In genomic region chr6:11364971-11365397, GRCh38 we compare ENCODE assay signal across 9 cellular contexts.
DNase-seq lines count a peak whose midpoint lies in the region; ATAC-seq, FAIRE-seq and TF ChIP-seq lines count a peak whose summit lies in the region.
"Had no signal": no experiment of that assay in that cellular context is flagged by ENCODE, and none has a peak within 500 bp of the region (broad histone marks: within the 10 kb centered on the region; RNA-seq: fewer than 3 reads in every experiment).

No MANE protein-coding gene starts in this region.

- no peak overlapping the region for H3K4ac ChIP-seq in mesendoderm (ENCODE audit: low read depth, low read length)

- no peaks in the 10 kb centered on the region for H3K79me1 ChIP-seq in mesendoderm (ENCODE audit: low read length)

- H3K36me3 Mint-ChIP-seq in activated T-cell treated with anti-CD3 and anti-CD28 coated beads, Interleukin-2, amount 50 U/mL, for 4 hours (ENCODE audit: insufficient read depth), result peaks cover 56% of the 10 kb centered on the region
- H3K36me3 Mint-ChIP-seq in naive thymus-derived CD4-positive, alpha-beta T cell, result peaks cover 17 to 78% (median 61%) of the 10 kb centered on the region in 5 donors

- POLR2A ChIA-PET in naive thymus-derived CD4-positive, alpha-beta T cell (lab: Charles Lee), result no interaction called here

- H3K18ac ChIP-seq in mesendoderm (ENCODE audit: low read length), result no peak overlapping the region

- H3K4me1 Mint-ChIP-seq in activated T-cell treated with anti-CD3 and anti-CD28 coated beads, Interleukin-2, amount 50 U/mL, for 4 hours (ENCODE audit: low read depth), result peaks cover 96% of the 10 kb centered on the region
- peaks cover 46 to 86% (median 77%) of the 10 kb centered on the region in 7 donors for H3K4me1 Mint-ChIP-seq in naive thymus-derived CD4-positive, alpha-beta T cell

- H3K27me3 Mint-ChIP-seq in activated T-cell treated with anti-CD3 and anti-CD28 coated beads, Interleukin-2, amount 50 U/mL, for 4 hours (ENCODE audit: low read depth), result no peaks in the 10 kb centered on the region
- no peaks in the 10 kb centered on the region for H3K27me3 Mint-ChIP-seq in naive thymus-derived CD4-positive, alpha-beta T cell

- peak overlapping the region in 4 of 9 donors; percentile 50 to 84 (median 64) for H3K27ac Mint-ChIP-seq in naive thymus-derived CD4-positive, alpha-beta T cell

- no peaks in the 10 kb centered on the region for H3K36me3 ChIP-seq in mesendoderm (ENCODE audit: control insufficient read depth, insufficient read depth, low read length)
- H3K36me3 ChIP-seq in upper lobe of left lung, result no peaks in the 10 kb centered on the region
- peaks cover 0 to 23% (median 0%) of the 10 kb centered on the region in 3 experiments for H3K36me3 ChIP-seq in naive thymus-derived CD4-positive, alpha-beta T cell (ENCODE audit: control insufficient read depth in 2 of 3, insufficient read depth in 3 of 3, low read length in 3 of 3)
- no peaks in the 10 kb centered on the region for H3K36me3 ChIP-seq in small intestine (ENCODE audit: control insufficient read depth in 2 of 2, insufficient read depth in 2 of 2, low read length in 2 of 2)

- no peaks in the 10 kb centered on the region for H3K79me2 ChIP-seq in mesendoderm (ENCODE audit: control insufficient read depth, insufficient read depth, low read length)

- peak overlapping the region; percentile 68 for H3K4me3 Mint-ChIP-seq in activated T-cell treated with anti-CD3 and anti-CD28 coated beads, Interleukin-2, amount 50 U/mL, for 4 hours
- peak overlapping the region in 1 of 10 donors; percentile 30 for H3K4me3 Mint-ChIP-seq in naive thymus-derived CD4-positive, alpha-beta T cell

- peak; percentile 98 to 100 (median 100) for TF ChIP-seq EP300 in upper lobe of left lung (IDR thresholded peaks at IDR 0.05)

- no peak overlapping the region for H3K56ac ChIP-seq in mesendoderm (ENCODE audit: low read length)

- H3K27ac ChIP-seq in mesendoderm (ENCODE audit: low read depth, low read length) (no peak overlapping the region), upper lobe of left lung (peak overlapping the region; percentile 83 to 96 (median 90)), small intestine (ENCODE audit: low read depth in 1 of 2, low read length in 1 of 2) (peak overlapping the region in 1 of 2 donors; percentile 81)
- H3K27ac ChIP-seq in naive thymus-derived CD4-positive, alpha-beta T cell (ENCODE audit: low read depth, low read length), result no peak overlapping the region

- TF ChIP-seq CTCF in upper lobe of left lung (IDR thresholded peaks at IDR 0.05), result no peak

- peaks cover 3% of the 10 kb centered on the region for H3K4me1 ChIP-seq in mesendoderm (ENCODE audit: control insufficient read depth, low read depth, low read length)
- peaks cover 42 to 66% (median 56%) of the 10 kb centered on the region in 4 donors for H3K4me1 ChIP-seq in upper lobe of left lung
- peaks cover 0 to 22% of the 10 kb centered on the region in 2 donors for H3K4me1 ChIP-seq in naive thymus-derived CD4-positive, alpha-beta T cell (ENCODE audit: control insufficient read depth in 2 of 2, insufficient read depth in 2 of 2, low read length in 2 of 2)
- H3K4me1 ChIP-seq in small intestine (ENCODE audit: control insufficient read depth in 2 of 2, insufficient read depth in 1 of 2, low read depth in 1 of 2, low read length in 1 of 2), result peaks cover 2 to 3% of the 10 kb centered on the region in 2 donors

- H3K23ac ChIP-seq in mesendoderm (ENCODE audit: low read length), result no peak overlapping the region

- H2BK5ac ChIP-seq in mesendoderm (ENCODE audit: low read length), result no peak overlapping the region

- no peak for FAIRE-seq in small intestine (lab: Jason Lieb, UNC)

- H3K4me2 ChIP-seq in mesendoderm (ENCODE audit: low read length), result no peak overlapping the region

- H3K9ac ChIP-seq in mesendoderm (ENCODE audit: low read length), result no peak overlapping the region

- no peak overlapping the region for H4K8ac ChIP-seq in mesendoderm (ENCODE audit: low read depth, low read length)

- no peaks in the 10 kb centered on the region for H3K9me3 ChIP-seq in upper lobe of left lung
- no peaks in the 10 kb centered on the region for H3K9me3 ChIP-seq in naive thymus-derived CD4-positive, alpha-beta T cell (ENCODE audit: control insufficient read depth in 2 of 3, low read length in 3 of 3)
- H3K9me3 ChIP-seq in small intestine (ENCODE audit: control insufficient read depth, low read depth), result no peaks in the 10 kb centered on the region

- peak in 2 of 4 donors; percentile 27 to 60 for TF ChIP-seq POLR2A in upper lobe of left lung (IDR thresholded peaks at IDR 0.05)

- no peak overlapping the region for H4K5ac ChIP-seq in mesendoderm (ENCODE audit: low read length)

- no peak for ATAC-seq in activated T-cell treated with anti-CD3 and anti-CD28 coated beads, Interleukin-2, amount 50 U/mL, for 4 hours
- ATAC-seq in esophagus mucosa, result peak; percentile 39
- ATAC-seq in upper lobe of left lung (ENCODE audit: low FRiP score in 2 of 2), result peak; percentile 69 to 90
- no peak for ATAC-seq in GM19395 (IDR thresholded peaks at IDR 0.05; ENCODE audit: unreplicated experiment)
- no peak for ATAC-seq in naive thymus-derived CD4-positive, alpha-beta T cell

- peak overlapping the region; percentile 59 for H2BK15ac ChIP-seq in mesendoderm (replicated peaks; ENCODE audit: low read depth)

- no peak overlapping the region for H2BK120ac ChIP-seq in mesendoderm (ENCODE audit: low read depth, low read length)

- DNase-seq in activated T-cell treated with anti-CD3 and anti-CD28 coated beads, Interleukin-2, amount 50 U/mL, for 4 hours, result no peak
- DNase-seq in activated T-cell treated with anti-CD3 and anti-CD28 coated beads, Interleukin-2, amount 50 U/mL, for 1 hour, result no peak
- DNase-seq in mesendoderm (no peak), upper lobe of left lung (peak in 1 of 2 donors; percentile 63), small intestine (no peak)
- DNase-seq in naive thymus-derived CD4-positive, alpha-beta T cell, result no peak
- DNase-seq: NCI-H1930 had no signal

- intact Hi-C loops in naive thymus-derived CD4-positive, alpha-beta T cell (cut with micrococcal nuclease), result loop anchor here in 1 of 2 donors (5.0 kb wide), 1 partner anchor 47 kb away; no protein-coding TSS in a partner anchor

- WGBS in mesendoderm (ENCODE audit: extremely low coverage, insufficient coverage, low lambda C conversion rate), result no CpG with 5 or more reads among the region's 5 CpGs
- WGBS in upper lobe of left lung, 2 donors, result 35 to 40% methylated on average over 5 of the region's 5 CpGs
- 80 to 87% (median 86%) methylated on average over 5 of the region's 5 CpGs for WGBS in small intestine, 3 donors

- no peak overlapping the region for H3K4me3 ChIP-seq in mesendoderm (ENCODE audit: low read length)
- no peak overlapping the region for H3K4me3 ChIP-seq in upper lobe of left lung
- no peak overlapping the region for H3K4me3 ChIP-seq in naive thymus-derived CD4-positive, alpha-beta T cell (ENCODE audit: low read length)
- H3K4me3 ChIP-seq in small intestine (ENCODE audit: low read depth in 1 of 2, low read length in 2 of 2), result no peak overlapping the region

- H3K9me3 Mint-ChIP-seq in activated T-cell treated with anti-CD3 and anti-CD28 coated beads, Interleukin-2, amount 50 U/mL, for 4 hours, result peaks cover 9% of the 10 kb centered on the region
- peaks cover 0 to 15% (median 6%) of the 10 kb centered on the region in 11 donors for H3K9me3 Mint-ChIP-seq in naive thymus-derived CD4-positive, alpha-beta T cell

- H2AK5ac ChIP-seq in mesendoderm (ENCODE audit: low read length), result no peak overlapping the region

- CTCF ChIA-PET in naive thymus-derived CD4-positive, alpha-beta T cell (lab: Charles Lee), result no interaction called here

- no peaks in the 10 kb centered on the region for H3K27me3 ChIP-seq in mesendoderm (ENCODE audit: insufficient read depth, low read length, poor library complexity)
- no peaks in the 10 kb centered on the region for H3K27me3 ChIP-seq in upper lobe of left lung
- no peaks in the 10 kb centered on the region for H3K27me3 ChIP-seq in naive thymus-derived CD4-positive, alpha-beta T cell (ENCODE audit: control insufficient read depth in 2 of 2, insufficient read depth in 2 of 2, low read length in 2 of 2)
- no peaks in the 10 kb centered on the region for H3K27me3 ChIP-seq in small intestine (ENCODE audit: control insufficient read depth in 2 of 2, insufficient read depth in 2 of 2, low read length in 2 of 2)

Comparison
In these comparisons a context has a peak if more than half of its experiments do, and no peak if none do; other contexts are left out.
1. ATAC-seq: peak in esophagus mucosa (single experiment) and upper lobe of left lung (2 of 2); none in activated T-cell treated with anti-CD3 and anti-CD28 coated beads, Interleukin-2, amount 50 U/mL, for 4 hours (0 of 2), GM19395 (single experiment) and naive thymus-derived CD4-positive, alpha-beta T cell (single experiment).
2. H3K27ac ChIP-seq: peak in upper lobe of left lung (4 of 4); none in mesendoderm (single experiment) and naive thymus-derived CD4-positive, alpha-beta T cell (single experiment).